Comparison of ENCODE assay signal across 8 cellular contexts in the genomic region with DNA sequence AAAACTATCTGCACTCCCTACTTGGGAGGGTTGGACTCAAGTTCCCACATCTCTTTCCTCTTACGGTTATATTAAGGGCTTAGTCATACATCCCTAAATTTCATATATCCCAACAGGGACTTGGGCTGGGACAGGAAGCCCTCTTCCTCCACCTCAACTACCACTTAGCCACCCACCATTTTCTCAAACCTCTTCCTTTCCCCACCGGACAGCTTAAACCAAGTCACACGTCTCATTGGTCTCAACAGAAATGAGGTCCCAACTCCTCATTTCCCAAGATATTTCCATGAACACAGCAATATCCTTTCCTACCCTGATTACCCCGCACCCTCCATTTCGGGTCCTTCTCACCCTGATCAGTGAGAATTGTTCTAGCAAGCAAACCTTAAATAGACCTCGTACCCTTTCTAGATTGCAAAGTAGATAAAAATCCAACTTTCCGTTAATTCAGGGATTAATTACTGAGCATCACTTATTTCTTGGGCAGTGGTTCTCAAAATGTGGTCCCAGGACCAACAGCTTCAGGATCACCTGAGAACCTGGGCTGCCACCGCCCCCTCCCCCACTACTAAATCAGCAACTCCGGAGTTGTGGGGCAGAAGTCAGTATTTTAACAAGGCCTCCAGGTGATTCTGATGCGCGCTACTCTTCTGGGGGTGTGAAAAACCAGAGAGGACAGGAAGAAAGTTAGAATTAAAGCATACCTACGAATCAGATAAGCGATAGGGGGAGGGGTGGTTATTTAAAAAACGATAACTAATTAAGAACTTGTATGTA. TPM values are rescaled to one million over a fixed set of nuclear protein-coding genes. Genes with fewer than 3 reads are reported as not detected.
A peak's percentile ranks its signal among the peaks of the same experiment; 100 is the strongest.
DNase-seq lines count a peak whose midpoint lies in the region; ATAC-seq and TF ChIP-seq lines count a peak whose summit lies in the region.

No MANE protein-coding gene starts in this region.

- ATAC-seq in HG02943 (IDR thresholded peaks at IDR 0.05; ENCODE audit: low read depth, unreplicated experiment) (peak; percentile 31), left lung (peak; percentile 61)
- ATAC-seq in stimulated activated effector memory CD8-positive, alpha-beta T cell treated with anti-CD3 and anti-CD28 coated beads, Interleukin-12 subunit alpha, Interleukin-12 subunit beta, amount 100 ng/mL, for 72 hours = peak; percentile 39

- intact Hi-C loops in left lung (cut with DNase I) = loop anchor here in 1 of 2 donors (5.0 kb wide), 1 partner anchor 53 kb away; a partner anchor contains a TSS

- H3K27me3 ChIP-seq in left lung = no peaks in the 10 kb centered on the region

- H3K36me3 Mint-ChIP-seq in stimulated activated effector memory CD8-positive, alpha-beta T cell treated with anti-CD3 and anti-CD28 coated beads, Interleukin-12 subunit alpha, Interleukin-12 subunit beta, amount 100 ng/mL, for 72 hours = peaks cover 36% of the 10 kb centered on the region

- H3K27ac ChIP-seq in left lung = peak overlapping the region; percentile 80 to 85

- H3K4me3 ChIP-seq in left lung = peak overlapping the region; percentile 76 to 89

- peaks cover 9 to 23% of the 10 kb centered on the region in 2 donors for H3K4me1 ChIP-seq in left lung

- peak overlapping the region; percentile 95 for H3K4me3 Mint-ChIP-seq in stimulated activated effector memory CD8-positive, alpha-beta T cell treated with anti-CD3 and anti-CD28 coated beads, Interleukin-12 subunit alpha, Interleukin-12 subunit beta, amount 100 ng/mL, for 72 hours

- H3K36me3 ChIP-seq in left lung = peaks cover 0 to 12% of the 10 kb centered on the region in 2 donors

- H3K9me3 Mint-ChIP-seq in stimulated activated effector memory CD8-positive, alpha-beta T cell treated with anti-CD3 and anti-CD28 coated beads, Interleukin-12 subunit alpha, Interleukin-12 subunit beta, amount 100 ng/mL, for 72 hours = peaks cover 3% of the 10 kb centered on the region

- peaks cover 47% of the 10 kb centered on the region for H3K4me1 Mint-ChIP-seq in stimulated activated effector memory CD8-positive, alpha-beta T cell treated with anti-CD3 and anti-CD28 coated beads, Interleukin-12 subunit alpha, Interleukin-12 subunit beta, amount 100 ng/mL, for 72 hours

- H3K9me3 ChIP-seq in left lung = peaks cover 0 to 12% of the 10 kb centered on the region in 2 donors

- DNase-seq in activated effector memory CD4-positive, alpha-beta T cell treated with anti-CD3 and anti-CD28 coated beads, Interleukin-2, amount 50 U/mL, for 16 hours = peak; percentile 70
- no peak for DNase-seq in activated effector memory CD4-positive, alpha-beta T cell treated with Interleukin-2 at 50 U/mL for 16 hours
- DNase-seq in RPMI7951 (ENCODE audit: low read depth) = peak; percentile 22
- peak; percentile 27 for DNase-seq in cerebellum (ENCODE audit: low spot score)
- DNase-seq in left lung = peak in 1 of 2 donors; percentile 40
- no peak for DNase-seq in stimulated activated effector memory CD8-positive, alpha-beta T cell treated with anti-CD3 and anti-CD28 coated beads, Interleukin-12 subunit alpha, Interleukin-12 subunit beta, amount 100 ng/mL, for 72 hours (ENCODE audit: low spot score in 2 of 2)
- no peak for DNase-seq in NCI-H524 treated with DMSO at 0.1 percent for 48 hours (lab: John Stamatoyannopoulos, UW)

- TF ChIP-seq CTCF in left lung (IDR thresholded peaks at IDR 0.05) = no peak

- peak overlapping the region; percentile 98 for H3K27ac Mint-ChIP-seq in stimulated activated effector memory CD8-positive, alpha-beta T cell treated with anti-CD3 and anti-CD28 coated beads, Interleukin-12 subunit alpha, Interleukin-12 subunit beta, amount 100 ng/mL, for 72 hours

RNA-seq across cellular contexts. Expression of a gene that starts 0.5 kb away (rescaled TPM):
- total RNA-seq in RPMI7951 (2014; rRNA removed; shearing (Covaris generic)) = 6.6 and 10.6 TPM in 2 replicates
- total RNA-seq in cerebellum (27.8 TPM), left lung (10 to 100 TPM; 15.0 to 16.1 TPM)

RNA-seq across cellular contexts. Expression of a gene that starts 48.6 kb away (rescaled TPM):
- 4.0 and 5.3 TPM in 2 replicates for total RNA-seq in RPMI7951 (2014; rRNA removed; shearing (Covaris generic))
- total RNA-seq in cerebellum = 56.8 TPM
- 10 to 100 TPM; 22.9 to 26.0 TPM for total RNA-seq in left lung

RNA-seq across cellular contexts. Expression of a gene that starts 54.7 kb away (rescaled TPM):
- total RNA-seq in RPMI7951 (2014; rRNA removed; shearing (Covaris generic)) = 28.1 and 29.9 TPM in 2 replicates
- 69.6 TPM for total RNA-seq in cerebellum
- total RNA-seq in left lung = 10 to 100 TPM; 48.9 to 56.2 TPM

Comparison
In these comparisons a context has a peak if more than half of its experiments do, and no peak if none do; other contexts are left out.
1. DNase-seq: peak in activated effector memory CD4-positive, alpha-beta T cell treated with anti-CD3 and anti-CD28 coated beads, Interleukin-2, amount 50 U/mL, for 16 hours (single experiment), RPMI7951 (single experiment) and cerebellum (single experiment); none in activated effector memory CD4-positive, alpha-beta T cell treated with Interleukin-2 at 50 U/mL for 16 hours (single experiment), stimulated activated effector memory CD8-positive, alpha-beta T cell treated with anti-CD3 and anti-CD28 coated beads, Interleukin-12 subunit alpha, Interleukin-12 subunit beta, amount 100 ng/mL, for 72 hours (0 of 2) and NCI-H524 treated with DMSO at 0.1 percent for 48 hours (single experiment).
2. Peak in every context shown above with its lines, with median percentiles within 50 percentile points of each other: ATAC-seq.